Comparison of ENCODE assay signal across 27 cellular contexts in genomic region chr13:66844933-66845332, GRCh38.
"Had no signal": no experiment of that assay in that cellular context is flagged by ENCODE, and none has a peak within 500 bp of the region (broad histone marks: within the 10 kb centered on the region; RNA-seq: fewer than 3 reads in every experiment).

No MANE protein-coding gene starts in this region.

- DNase-seq: activated B cell treated with CpG ODN at 0.5 μM for 24 hours; activated CD4-positive, alpha-beta memory T cell treated with anti-CD3 and anti-CD28 coated beads for 36 hours; activated CD4-positive, alpha-beta T cell treated with anti-CD3 and anti-CD28 coated beads for 4 hours; activated CD4-positive, alpha-beta T cell treated with anti-CD3 and anti-CD28 coated beads, Interleukin-2, amount 50 U/mL, for 1 hour; activated CD4-positive, CD25-positive, alpha-beta regulatory T cell treated with anti-CD3 and anti-CD28 coated beads, Interleukin-2, amount 50 U/mL, for 72 hours; activated CD8-positive, alpha-beta memory T cell treated with anti-CD3 and anti-CD28 coated beads, Interleukin-2, amount 50 U/mL, for 4 hours; activated effector memory CD4-positive, alpha-beta T cell treated with Interleukin-2 at 50 U/mL for 16 hours; activated naive CD4-positive, alpha-beta T cell treated with anti-CD3 and anti-CD28 coated beads, Interleukin-2, amount 10 ng/mL, durations not matched to agents 7 days and 5 days; activated naive CD8-positive, alpha-beta T cell treated with anti-CD3 and anti-CD28 coated beads, Interleukin-2, amount 50 U/mL, for 24 hours; activated T-cell treated with anti-CD3 and anti-CD28 coated beads for 4 hours; activated T-cell treated with anti-CD3 and anti-CD28 coated beads, Interleukin-2, amount 50 U/mL, for 4 hours; anterior cingulate cortex; caudate nucleus; cerebellar nuclear complex; Karpas-422; KBM-7; NCI-H1105; NCI-H1417 treated with DMSO at 0.1 percent for 48 hours; NCI-H1694 treated with DMSO at 0.1 percent for 48 hours; NCI-H2029; NCI-H2107; NCI-H2171; NCI-H510A; NCI-H526; NCI-H748 treated with DMSO at 0.1 percent for 48 hours; NK-92 treated with Interleukin-12 subunit alpha and Interleukin-12 subunit beta, amount 100 ng/mL, for 24 hours; OCI-M1 had no signal
